8 cellular contexts compared by ENCODE assay signal in genomic region chr4:24686866-24687672, GRCh38.
DNase-seq lines count a peak whose midpoint lies in the region; ATAC-seq and TF ChIP-seq lines count a peak whose summit lies in the region.

No MANE protein-coding gene starts in this region.

- H3K9me2 ChIP-seq in PC-3 (replicated peaks; ENCODE audit: low read length) = no peaks in the 10 kb centered on the region

- ATAC-seq in PC-3 (no peak), foreskin keratinocyte (no peak)

- H4K20me1 ChIP-seq in PC-3 (ENCODE audit: low read length) = no peaks in the 10 kb centered on the region

- intact Hi-C loops in PC-3 (cut with micrococcal nuclease) = no loop called here

- H3K9me3 ChIP-seq in PC-3 (ENCODE audit: low read length) (no peaks in the 10 kb centered on the region), MG63 (no peaks in the 10 kb centered on the region)

- POLR2A ChIA-PET in PC-3 (lab: Charles Lee; ENCODE audit: unreplicated experiment) = no interaction called here

- H3K36me3 ChIP-seq in PC-3 (ENCODE audit: low read depth, low read length) (no peaks in the 10 kb centered on the region), MG63 (no peaks in the 10 kb centered on the region)

- H3K4me3 ChIP-seq in PC-3 (ENCODE audit: low read length) = no peak overlapping the region
- no peak overlapping the region for H3K4me3 ChIP-seq in MG63

- DNase-seq in activated CD8-positive, alpha-beta memory T cell treated with anti-CD3 and anti-CD28 coated beads, Interleukin-2, amount 50 U/mL, for 48 hours = peak; percentile 56
- no peak for DNase-seq in activated CD8-positive, alpha-beta memory T cell treated with anti-CD3 and anti-CD28 coated beads, Interleukin-2, amount 50 U/mL, for 4 hours
- DNase-seq in PC-3 (peak; percentile 54), foreskin keratinocyte (peak in 1 of 2 donors; percentile 13), MG63 (no peak), GOT3 (lab: John Stamatoyannopoulos, UW) (no peak), GM03348 (ENCODE audit: low spot score) (no peak)
- peak; percentile 57 for DNase-seq in stimulated activated CD8-positive, alpha-beta memory T cell treated with anti-CD3 and anti-CD28 coated beads, Interleukin-4, amount 100 ng/mL, for 48 hours

- no peaks in the 10 kb centered on the region for H3F3A ChIP-seq in PC-3 (ENCODE audit: low read length, unreplicated experiment)

- H3K4me1 ChIP-seq in PC-3 (ENCODE audit: insufficient read depth, low read length) (peaks cover 6% of the 10 kb centered on the region; the same call in 1 of the 2 replicates), foreskin keratinocyte (no peaks in the 10 kb centered on the region)

- TF ChIP-seq CTCF in PC-3 (conservative IDR thresholded peaks at IDR 0.05; ENCODE audit: low read depth, low read length) (peak; percentile 78), foreskin keratinocyte (conservative IDR thresholded peaks at IDR 0.05) (peak; percentile 46)

- no TSS peak for BruUV-seq in PC-3 (replicated peaks; lab: Mats Ljungman, UMichigan)

- CTCF ChIA-PET in PC-3 (lab: Charles Lee) = interaction anchor here (0.6 to 0.7 kb wide), 3 partner anchors 43 to 135 kb away, joined by 3 to 8 read pairs (median 4); no protein-coding TSS in a partner anchor

- H2AFZ ChIP-seq in PC-3 (ENCODE audit: low read length) = no peak overlapping the region

- no peak overlapping the region for H3K9ac ChIP-seq in PC-3 (ENCODE audit: low read length)

- no peak overlapping the region for H3K27ac ChIP-seq in PC-3 (ENCODE audit: low read length)
- no peak overlapping the region for H3K27ac ChIP-seq in foreskin keratinocyte

- H3K27me3 ChIP-seq in PC-3 (ENCODE audit: low read length) (no peaks in the 10 kb centered on the region), foreskin keratinocyte (peaks cover 36% of the 10 kb centered on the region), MG63 (no peaks in the 10 kb centered on the region)

- H3K79me2 ChIP-seq in PC-3 (ENCODE audit: low read length) = no peaks in the 10 kb centered on the region

- no peak overlapping the region for H3K4me2 ChIP-seq in PC-3 (ENCODE audit: low read length)

Comparison
In these comparisons a context has a peak if more than half of its experiments do, and no peak if none do; other contexts are left out.
1. DNase-seq: peak in activated CD8-positive, alpha-beta memory T cell treated with anti-CD3 and anti-CD28 coated beads, Interleukin-2, amount 50 U/mL, for 48 hours (single experiment), PC-3 (single experiment) and stimulated activated CD8-positive, alpha-beta memory T cell treated with anti-CD3 and anti-CD28 coated beads, Interleukin-4, amount 100 ng/mL, for 48 hours (single experiment); none in activated CD8-positive, alpha-beta memory T cell treated with anti-CD3 and anti-CD28 coated beads, Interleukin-2, amount 50 U/mL, for 4 hours (single experiment), MG63 (single experiment), GOT3 (single experiment) and GM03348 (single experiment).